8 cellular contexts compared by ENCODE assay signal in the genomic region with DNA sequence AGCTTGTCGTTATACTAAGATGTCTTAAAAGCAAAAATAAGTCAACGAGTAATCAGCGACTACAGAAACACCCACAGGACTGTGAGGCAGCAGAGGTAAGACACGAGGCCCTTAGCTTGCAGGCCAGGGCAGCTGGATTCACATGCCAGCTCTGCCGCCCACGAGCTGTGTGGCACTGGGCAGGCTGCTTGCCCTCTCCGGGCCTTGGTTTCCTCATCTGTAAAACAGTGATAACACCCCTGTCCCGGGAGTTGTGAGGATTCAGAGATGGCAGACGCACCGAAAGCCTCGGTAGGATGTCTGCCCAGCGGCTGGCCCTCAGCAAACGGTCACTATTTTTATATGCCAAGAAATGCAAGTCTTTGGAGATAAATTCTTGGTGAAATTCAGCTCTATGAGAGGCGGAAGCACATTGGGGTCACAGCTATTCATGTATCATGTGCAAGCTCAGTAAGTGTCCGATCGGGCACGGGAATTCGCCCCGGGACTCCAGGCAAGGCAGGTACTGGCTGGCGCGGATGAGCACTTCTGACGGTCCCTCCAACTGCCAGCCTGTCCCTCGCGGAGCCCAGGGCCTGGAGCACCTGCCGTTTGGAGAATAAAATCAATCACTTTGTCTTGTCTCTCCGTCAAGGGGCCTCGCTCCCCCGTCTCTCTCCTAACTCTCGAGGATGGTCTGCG. TPM values are rescaled to one million over a fixed set of nuclear protein-coding genes. Genes with fewer than 3 reads are reported as not detected.
DNase-seq lines count a peak whose midpoint lies in the region; ATAC-seq and TF ChIP-seq lines count a peak whose summit lies in the region.

No MANE protein-coding gene starts in this region.

- H3K4me3 ChIP-seq in stomach (peak overlapping the region; percentile 61 to 83 (median 80)), Karpas-422 (ENCODE audit: low read length) (no peak overlapping the region)

- H3K27me3 ChIP-seq in stomach: no peaks in the 10 kb centered on the region
- H3K27me3 ChIP-seq in Karpas-422 (ENCODE audit: low read length): no peaks in the 10 kb centered on the region

- H3K9me2 ChIP-seq in Karpas-422 (replicated peaks; ENCODE audit: insufficient read depth, low read length): no peaks in the 10 kb centered on the region

- ATAC-seq in activated CD4-positive, alpha-beta T cell treated with anti-CD3 and anti-CD28 coated beads for 36 hours: no peak
- no peak for ATAC-seq in activated T-helper 17 cell treated with anti-CD3 and anti-CD28 coated beads, Interleukin-2, amount 50 U/mL, for 72 hours (replicated peaks)

- no peaks in the 10 kb centered on the region for H3K36me3 Mint-ChIP-seq in activated CD4-positive, alpha-beta T cell treated with anti-CD3 and anti-CD28 coated beads for 36 hours (ENCODE audit: low read depth)
- H3K36me3 Mint-ChIP-seq in activated T-helper 17 cell treated with anti-CD3 and anti-CD28 coated beads, Interleukin-2, amount 50 U/mL, for 72 hours (ENCODE audit: low read depth): no peaks in the 10 kb centered on the region

- H3K9me3 Mint-ChIP-seq in activated CD4-positive, alpha-beta T cell treated with anti-CD3 and anti-CD28 coated beads for 36 hours (ENCODE audit: low read depth): no peaks in the 10 kb centered on the region
- no peaks in the 10 kb centered on the region for H3K9me3 Mint-ChIP-seq in activated T-helper 17 cell treated with anti-CD3 and anti-CD28 coated beads, Interleukin-2, amount 50 U/mL, for 72 hours

- TF ChIP-seq EP300 in stomach (IDR thresholded peaks at IDR 0.05): no peak

- H4K20me1 ChIP-seq in Karpas-422 (ENCODE audit: insufficient read depth, low read depth, low read length): peaks cover 3% of the 10 kb centered on the region; the same call in 1 of the 2 replicates

- CTCF ChIA-PET in activated CD4-positive, alpha-beta T cell treated with anti-CD3 and anti-CD28 coated beads for 36 hours (lab: Charles Lee): interaction anchor here (0.6 kb wide), 1 partner anchor 32 kb away, joined by 4 read pairs; no protein-coding TSS in a partner anchor

- H3K4me3 Mint-ChIP-seq in activated CD4-positive, alpha-beta T cell treated with anti-CD3 and anti-CD28 coated beads for 36 hours: peak overlapping the region; percentile 38
- peak overlapping the region; percentile 47 for H3K4me3 Mint-ChIP-seq in activated T-helper 17 cell treated with anti-CD3 and anti-CD28 coated beads, Interleukin-2, amount 50 U/mL, for 72 hours

- H3K9me3 ChIP-seq in stomach: no peaks in the 10 kb centered on the region
- H3K9me3 ChIP-seq in Karpas-422 (ENCODE audit: low read length): no peaks in the 10 kb centered on the region

- no peak overlapping the region for H2AFZ ChIP-seq in Karpas-422 (ENCODE audit: low read length)

- 21 to 41% (median 33%) methylated on average over 29 to 30 of the region's 30 CpGs for WGBS in stomach, 5 donors

- H3K4me2 ChIP-seq in Karpas-422 (ENCODE audit: low read depth, low read length, poor library complexity, severe bottlenecking): no peak overlapping the region

- peaks cover 17% of the 10 kb centered on the region for H3K4me1 Mint-ChIP-seq in activated CD4-positive, alpha-beta T cell treated with anti-CD3 and anti-CD28 coated beads for 36 hours
- peaks cover 13% of the 10 kb centered on the region for H3K4me1 Mint-ChIP-seq in activated T-helper 17 cell treated with anti-CD3 and anti-CD28 coated beads, Interleukin-2, amount 50 U/mL, for 72 hours

- no peak overlapping the region for H3K27ac Mint-ChIP-seq in activated CD4-positive, alpha-beta T cell treated with anti-CD3 and anti-CD28 coated beads for 36 hours
- no peak overlapping the region for H3K27ac Mint-ChIP-seq in activated T-helper 17 cell treated with anti-CD3 and anti-CD28 coated beads, Interleukin-2, amount 50 U/mL, for 72 hours

- H3K79me2 ChIP-seq in Karpas-422 (ENCODE audit: low read length): no peaks in the 10 kb centered on the region

- H3K9ac ChIP-seq in Karpas-422 (ENCODE audit: low read length): no peak overlapping the region

- peak overlapping the region; percentile 62 to 86 (median 77) for H3K27ac ChIP-seq in stomach
- no peak overlapping the region for H3K27ac ChIP-seq in Karpas-422 (ENCODE audit: low read length)

- intact Hi-C loops in activated CD4-positive, alpha-beta T cell treated with anti-CD3 and anti-CD28 coated beads for 36 hours (cut with DNase I, micrococcal nuclease): no loop called here
- intact Hi-C loops in stomach (cut with DNase I; ENCODE audit: low total_unique reads): no loop called here

- no peak for TF ChIP-seq POLR2A in stomach (IDR thresholded peaks at IDR 0.05)

- no peaks in the 10 kb centered on the region for H3K36me3 ChIP-seq in stomach
- no peaks in the 10 kb centered on the region for H3K36me3 ChIP-seq in Karpas-422 (ENCODE audit: insufficient read depth, low read length)

- TF ChIP-seq CTCF in stomach (IDR thresholded peaks at IDR 0.05): no peak

- H3K4me1 ChIP-seq in stomach: peaks cover 15 to 67% (median 48%) of the 10 kb centered on the region in 4 donors
- H3K4me1 ChIP-seq in Karpas-422 (ENCODE audit: low read length): no peaks in the 10 kb centered on the region

- H3K27me3 Mint-ChIP-seq in activated CD4-positive, alpha-beta T cell treated with anti-CD3 and anti-CD28 coated beads for 36 hours: peaks cover 16% of the 10 kb centered on the region
- peaks cover 10% of the 10 kb centered on the region for H3K27me3 Mint-ChIP-seq in activated T-helper 17 cell treated with anti-CD3 and anti-CD28 coated beads, Interleukin-2, amount 50 U/mL, for 72 hours

- no peak for DNase-seq in activated CD4-positive, alpha-beta T cell treated with anti-CD3 and anti-CD28 coated beads for 36 hours
- DNase-seq in activated CD4-positive, alpha-beta T cell treated with anti-CD3 and anti-CD28 coated beads, Interleukin-2, amount 50 U/mL, for 48 hours: no peak
- DNase-seq in iPS-NIHi11 (ENCODE audit: low spot score) (peak; percentile 34), stomach (no peak), Karpas-422 (no peak), T-helper 9 cell (no peak)
- no peak for DNase-seq in activated CD4-positive, alpha-beta T cell treated with anti-CD3 and anti-CD28 coated beads, Interleukin-2, amount 50 U/mL, for 4 hours

- POLR2A ChIA-PET in activated CD4-positive, alpha-beta T cell treated with anti-CD3 and anti-CD28 coated beads for 36 hours (lab: Charles Lee): no interaction called here

RNA-seq across cellular contexts. Expression of gene C2CD2, which starts 1.1 kb away (rescaled TPM):
- 1 to 10 TPM; 6.8 to 7.3 TPM for total RNA-seq in activated CD4-positive, alpha-beta T cell treated with anti-CD3 and anti-CD28 coated beads for 36 hours
- total RNA-seq in activated T-helper 17 cell treated with anti-CD3 and anti-CD28 coated beads, Interleukin-2, amount 50 U/mL, for 72 hours: 1 to 10 TPM; 4.6 to 8.2 TPM
- 10 to 100 TPM; 13.4 to 31.9 (median 18.7) TPM for total RNA-seq in stomach
- polyA plus RNA-seq in stomach: 1 to 10 TPM; 4.6 to 9.5 (median 6.1) TPM
- 0.07 TPM in 1 of 2 replicates, not detected in the other for total RNA-seq in Karpas-422 (2014; rRNA removed; shearing (Covaris generic); ENCODE audit: low replicate concordance)

RNA-seq across cellular contexts. Expression of gene ZBTB21, which starts 57.5 kb away (rescaled TPM):
- 10 to 100 TPM; 30.7 to 32.9 TPM for total RNA-seq in activated CD4-positive, alpha-beta T cell treated with anti-CD3 and anti-CD28 coated beads for 36 hours
- 10 to 100 TPM; 18.5 to 37.2 TPM for total RNA-seq in activated T-helper 17 cell treated with anti-CD3 and anti-CD28 coated beads, Interleukin-2, amount 50 U/mL, for 72 hours
- 10 to 100 TPM in 2 of 5 donors, 1 to 10 TPM in 3; 4.3 to 18.7 (median 6.7) TPM for total RNA-seq in stomach
- polyA plus RNA-seq in stomach: 1 to 10 TPM; 1.9 to 4.7 (median 2.4) TPM
- total RNA-seq in Karpas-422 (2014; rRNA removed; shearing (Covaris generic); ENCODE audit: low replicate concordance): 1.2 and 2.8 TPM in 2 replicates
